ENCODE assay signal across 8 cellular contexts in genomic region chr3:197554196-197554561, GRCh38. TPM values are rescaled to one million over a fixed set of nuclear protein-coding genes. Genes with fewer than 3 reads are reported as not detected.
A peak's percentile ranks its signal among the peaks of the same experiment; 100 is the strongest.
DNase-seq lines count a peak whose midpoint lies in the region; ATAC-seq, FAIRE-seq and TF ChIP-seq lines count a peak whose summit lies in the region.

No MANE protein-coding gene starts in this region.

- intact Hi-C loops in kidney (cut with DNase I), result no loop called here
- intact Hi-C loops in tibial artery (cut with DNase I; ENCODE audit: low total_unique reads), result no loop called here

- FAIRE-seq in H54 (lab: Jason Lieb, UNC) (no peak), kidney (lab: Jason Lieb, UNC) (no peak)

- H3K9me3 ChIP-seq in BE2C (no peaks in the 10 kb centered on the region), kidney (ENCODE audit: control insufficient read depth in 1 of 2, low read length in 2 of 2) (no peaks in the 10 kb centered on the region), tibial artery (no peaks in the 10 kb centered on the region)

- peak overlapping the region; percentile 65 to 71 for H3K9ac ChIP-seq in kidney (ENCODE audit: low read length in 2 of 2)

- no peak for DNase-seq in BE2C
- DNase-seq in H54 (ENCODE audit: insufficient read length, low spot score), result peak; percentile 42
- DNase-seq in kidney, result no peak
- DNase-seq in tibial artery, result no peak
- no peak for DNase-seq in OCI-M2 (lab: John Stamatoyannopoulos, UW; ENCODE audit: unreplicated experiment)
- DNase-seq in GDM1 (lab: John Stamatoyannopoulos, UW), result no peak

- peak overlapping the region; percentile 86 for H3K27ac Mint-ChIP-seq in activated T-helper 17 cell treated with anti-CD3 and anti-CD28 coated beads, Interleukin-2, amount 50 U/mL, for 72 hours

- H3K9me3 Mint-ChIP-seq in activated T-helper 17 cell treated with anti-CD3 and anti-CD28 coated beads, Interleukin-2, amount 50 U/mL, for 72 hours, result no peaks in the 10 kb centered on the region

- peak overlapping the region; percentile 91 for H3K4me3 Mint-ChIP-seq in activated T-helper 17 cell treated with anti-CD3 and anti-CD28 coated beads, Interleukin-2, amount 50 U/mL, for 72 hours

- H3K36me3 ChIP-seq in BE2C (no peaks in the 10 kb centered on the region), kidney (ENCODE audit: control insufficient read depth in 1 of 2, insufficient read depth in 2 of 2, low read length in 2 of 2) (no peaks in the 10 kb centered on the region), tibial artery (no peaks in the 10 kb centered on the region)

- H3K4me1 ChIP-seq in BE2C, result peaks cover 5% of the 10 kb centered on the region
- H3K4me1 ChIP-seq in kidney (ENCODE audit: control insufficient read depth in 1 of 2, insufficient read depth in 1 of 2, low read depth in 1 of 2, low read length in 2 of 2), result peaks cover 7 to 8% of the 10 kb centered on the region in 2 donors
- peaks cover 3 to 17% (median 12%) of the 10 kb centered on the region in 4 donors for H3K4me1 ChIP-seq in tibial artery

- peak; percentile 2 for ATAC-seq in activated T-helper 17 cell treated with anti-CD3 and anti-CD28 coated beads, Interleukin-2, amount 50 U/mL, for 72 hours (replicated peaks)
- ATAC-seq in HG02763 (IDR thresholded peaks at IDR 0.05; ENCODE audit: unreplicated experiment), result no peak

- peaks cover 22% of the 10 kb centered on the region for H3K36me3 Mint-ChIP-seq in activated T-helper 17 cell treated with anti-CD3 and anti-CD28 coated beads, Interleukin-2, amount 50 U/mL, for 72 hours (ENCODE audit: low read depth)

- H3K27me3 ChIP-seq in BE2C, result no peaks in the 10 kb centered on the region
- H3K27me3 ChIP-seq in tibial artery, result peaks cover 0 to 28% of the 10 kb centered on the region in 2 donors

- no peaks in the 10 kb centered on the region for H3K27me3 Mint-ChIP-seq in activated T-helper 17 cell treated with anti-CD3 and anti-CD28 coated beads, Interleukin-2, amount 50 U/mL, for 72 hours

- H3K27ac ChIP-seq in kidney (ENCODE audit: low read depth in 2 of 2, low read length in 2 of 2), result peak overlapping the region; percentile 88 to 97
- peak overlapping the region; percentile 90 to 99 for H3K27ac ChIP-seq in tibial artery

- TF ChIP-seq POLR2A in H54 (IDR thresholded peaks at IDR 0.05; ENCODE audit: low read depth, low read length), result no peak

- H3K4me1 Mint-ChIP-seq in activated T-helper 17 cell treated with anti-CD3 and anti-CD28 coated beads, Interleukin-2, amount 50 U/mL, for 72 hours, result peaks cover 19% of the 10 kb centered on the region

- H3K4me3 ChIP-seq in BE2C (ENCODE audit: low read depth, low read length) (peak overlapping the region; percentile 60), kidney (ENCODE audit: low read length in 2 of 2) (peak overlapping the region; percentile 36 to 88), tibial artery (peak overlapping the region; percentile 80 to 89)

- TF ChIP-seq CTCF in BE2C (IDR thresholded peaks at IDR 0.05; ENCODE audit: low read depth, low read length) (no peak), kidney (IDR thresholded peaks at IDR 0.05; ENCODE audit: borderline replicate concordance, extremely low read depth, insufficient read depth) (no peak), tibial artery (IDR thresholded peaks at IDR 0.05) (no peak)

RNA-seq across cellular contexts. Expression of gene BDH1, which starts 1.6 kb away (rescaled TPM):
- polyA plus RNA-seq in BE2C (2012; ENCODE audit: insufficient read depth, insufficient read length, low read depth), result 19.5 TPM
- 10 to 100 TPM; 82.3 to 89.2 TPM for total RNA-seq in activated T-helper 17 cell treated with anti-CD3 and anti-CD28 coated beads, Interleukin-2, amount 50 U/mL, for 72 hours
- total RNA-seq in kidney, result 21.2 TPM
- 49.6 TPM for polyA plus RNA-seq in kidney (ENCODE audit: insufficient read depth, low read depth, low replicate concordance)
